ENCODE assay signal across 13 cellular contexts in genomic region chr15:20346082-20346805, GRCh38.
DNase-seq lines count a peak whose midpoint lies in the region; ATAC-seq and TF ChIP-seq lines count a peak whose summit lies in the region.
"Had no signal": no experiment of that assay in that cellular context is flagged by ENCODE, and none has a peak within 500 bp of the region (broad histone marks: within the 10 kb centered on the region; RNA-seq: fewer than 3 reads in every experiment).

No MANE protein-coding gene starts in this region.

- ATAC-seq in left ventricle myocardium superior = no peak
- no peak for ATAC-seq in HG02870 (IDR thresholded peaks at IDR 0.05; ENCODE audit: unreplicated experiment)
- ATAC-seq in HG03342 (IDR thresholded peaks at IDR 0.05; ENCODE audit: unreplicated experiment) = no peak
- ATAC-seq: HepG2; naive thymus-derived CD8-positive, alpha-beta T cell had no signal

- DNase-seq in GM03348 (ENCODE audit: low spot score) (peak; percentile 43), Karpas-422 (peak; percentile 29), left ventricle myocardium superior (peak; percentile 21), spleen (peak; percentile 80), NCI-H2196 (lab: John Stamatoyannopoulos, UW; ENCODE audit: unreplicated experiment) (no peak)
- DNase-seq: brain microvascular endothelial cell, C1 segment of cervical spinal cord, NCI-H2081 treated with DMSO at 0.1 percent for 48 hours, NCI-H526 treated with DMSO at 0.1 percent for 48 hours had no signal

- no peak overlapping the region for H3K9ac ChIP-seq in Karpas-422 (ENCODE audit: low read length)

- H3K27ac ChIP-seq in Karpas-422 (ENCODE audit: low read length) (no peak overlapping the region), spleen (no peak overlapping the region)
- H3K27ac ChIP-seq: brain microvascular endothelial cell had no signal

- H3K4me2 ChIP-seq in Karpas-422 (ENCODE audit: low read depth, low read length, poor library complexity, severe bottlenecking) = no peak overlapping the region

- no peak for TF ChIP-seq POLR2A in spleen (IDR thresholded peaks at IDR 0.05)

- H3K4me3 ChIP-seq in Karpas-422 (ENCODE audit: low read length) = no peak overlapping the region
- H3K4me3 ChIP-seq in spleen = no peak overlapping the region

- no peaks in the 10 kb centered on the region for H4K20me1 ChIP-seq in Karpas-422 (ENCODE audit: insufficient read depth, low read depth, low read length)

- WGBS in spleen, 5 donors = 34 to 58% (median 55%) methylated on average over 4 of the region's 4 CpGs

- H3K4me1 ChIP-seq in Karpas-422 (ENCODE audit: low read length) (no peaks in the 10 kb centered on the region), spleen (peaks cover 0 to 5% (median 0%) of the 10 kb centered on the region in 6 donors)

- H3K9me3 ChIP-seq in Karpas-422 (ENCODE audit: low read length) (peaks cover 21% of the 10 kb centered on the region), spleen (peaks cover 2 to 45% (median 14%) of the 10 kb centered on the region in 8 donors)

- no peaks in the 10 kb centered on the region for H3K36me3 ChIP-seq in Karpas-422 (ENCODE audit: insufficient read depth, low read length)
- no peaks in the 10 kb centered on the region for H3K36me3 ChIP-seq in spleen
- H3K36me3 ChIP-seq: brain microvascular endothelial cell had no signal

- H2AFZ ChIP-seq in Karpas-422 (ENCODE audit: low read length) = no peak overlapping the region

- H3K9me2 ChIP-seq in Karpas-422 (replicated peaks; ENCODE audit: insufficient read depth, low read length) = no peaks in the 10 kb centered on the region

- intact Hi-C loops in left ventricle myocardium superior (cut with micrococcal nuclease) (no loop called here), spleen (cut with DNase I; ENCODE audit: low total_unique reads) (loop anchor here (5.0 kb wide), 1 partner anchor 1901 kb away; no protein-coding TSS in a partner anchor)

- H3K27me3 ChIP-seq in Karpas-422 (ENCODE audit: low read length) = no peaks in the 10 kb centered on the region
- peaks cover 0 to 15% (median 0%) of the 10 kb centered on the region in 7 donors for H3K27me3 ChIP-seq in spleen (replicated peaks in 1 of 7)
- H3K27me3 ChIP-seq: brain microvascular endothelial cell had no signal

- H3K79me2 ChIP-seq in Karpas-422 (ENCODE audit: low read length) = no peaks in the 10 kb centered on the region

- TF ChIP-seq CTCF in spleen (IDR thresholded peaks at IDR 0.05 in 8 of 11, conservative IDR thresholded peaks at IDR 0.05 in 3 of 11) = no peak
